ENCODE assay signal across 13 cellular contexts in the genomic region with DNA sequence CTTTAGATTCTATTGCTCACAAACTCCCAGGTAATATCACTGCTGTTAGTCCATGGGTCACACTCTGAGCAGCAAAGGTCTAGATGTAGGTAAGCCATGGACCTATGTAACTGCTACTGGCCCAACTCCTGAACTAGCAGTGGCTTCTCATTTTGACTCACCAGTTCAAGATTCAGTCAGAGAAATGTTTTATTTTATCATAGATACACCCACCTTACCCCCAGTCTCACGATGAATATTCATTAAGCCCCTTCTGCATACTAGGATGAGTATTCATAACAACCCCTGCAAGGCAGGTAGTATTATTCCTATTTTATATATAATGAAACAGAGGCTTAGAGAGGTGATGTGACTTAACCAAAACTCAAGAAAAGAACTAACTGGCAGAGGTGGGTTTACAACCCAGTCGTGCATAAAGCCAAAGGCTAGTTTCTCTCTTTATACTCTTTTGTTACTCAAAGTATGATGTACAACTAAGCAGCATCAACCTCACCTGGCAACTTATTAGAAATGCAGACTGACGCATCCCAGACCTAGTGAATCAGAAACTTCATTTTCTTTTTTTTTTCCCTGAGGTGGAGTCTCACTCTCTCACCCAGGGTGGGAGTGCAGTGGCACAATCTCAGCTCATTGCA.
DNase-seq lines count a peak whose midpoint lies in the region; ATAC-seq and TF ChIP-seq lines count a peak whose summit lies in the region.
"Had no signal": no experiment of that assay in that cellular context is flagged by ENCODE, and none has a peak within 500 bp of the region (broad histone marks: within the 10 kb centered on the region; RNA-seq: fewer than 3 reads in every experiment).

No MANE protein-coding gene starts in this region.

- ATAC-seq in GM18502 (IDR thresholded peaks at IDR 0.05; ENCODE audit: poor library complexity, unreplicated experiment): peak; percentile 81
- peak; percentile 80 for ATAC-seq in GM19463 (IDR thresholded peaks at IDR 0.05; ENCODE audit: unreplicated experiment)
- peak; percentile 76 for ATAC-seq in HG02840 (IDR thresholded peaks at IDR 0.05; ENCODE audit: low FRiP score, unreplicated experiment)
- peak; percentile 82 for ATAC-seq in HG03439 (IDR thresholded peaks at IDR 0.05; ENCODE audit: unreplicated experiment)
- ATAC-seq in naive thymus-derived CD4-positive, alpha-beta T cell: no peak
- ATAC-seq in WTC11: no peak
- no peak for ATAC-seq in HG03175 (IDR thresholded peaks at IDR 0.05; ENCODE audit: unreplicated experiment)
- ATAC-seq: sciatic nerve had no signal

- H3K4me1 Mint-ChIP-seq in naive thymus-derived CD4-positive, alpha-beta T cell: no peaks in the 10 kb centered on the region
- peaks cover 23% of the 10 kb centered on the region for H3K4me1 Mint-ChIP-seq in WTC11
- H3K4me1 Mint-ChIP-seq: neural progenitor cell had no signal

- H3K9me3 ChIP-seq in naive thymus-derived CD4-positive, alpha-beta T cell (ENCODE audit: control insufficient read depth in 2 of 3, low read length in 3 of 3): no peaks in the 10 kb centered on the region

- H3K27ac ChIP-seq in naive thymus-derived CD4-positive, alpha-beta T cell (ENCODE audit: low read depth, low read length): no peak overlapping the region
- H3K27ac ChIP-seq: brain microvascular endothelial cell, neural progenitor cell had no signal

- no peaks in the 10 kb centered on the region for H3K27me3 ChIP-seq in naive thymus-derived CD4-positive, alpha-beta T cell (ENCODE audit: control insufficient read depth in 2 of 2, insufficient read depth in 2 of 2, low read length in 2 of 2)
- H3K27me3 ChIP-seq: brain microvascular endothelial cell, neural progenitor cell had no signal

- H3K27me3 Mint-ChIP-seq in naive thymus-derived CD4-positive, alpha-beta T cell: no peaks in the 10 kb centered on the region
- H3K27me3 Mint-ChIP-seq in WTC11 (ENCODE audit: low read depth): no peaks in the 10 kb centered on the region

- TF ChIP-seq CTCF in WTC11 (IDR thresholded peaks at IDR 0.05): no peak

- H3K27ac Mint-ChIP-seq in naive thymus-derived CD4-positive, alpha-beta T cell: no peak overlapping the region
- H3K27ac Mint-ChIP-seq in WTC11: no peak overlapping the region
- H3K27ac Mint-ChIP-seq: neural progenitor cell had no signal

- POLR2A ChIA-PET in naive thymus-derived CD4-positive, alpha-beta T cell (lab: Charles Lee): no interaction called here
- POLR2A ChIA-PET in WTC11 (lab: Charles Lee): no interaction called here

- intact Hi-C loops in naive thymus-derived CD4-positive, alpha-beta T cell (cut with micrococcal nuclease): no loop called here

- CTCF ChIA-PET in naive thymus-derived CD4-positive, alpha-beta T cell (lab: Charles Lee): no interaction called here
- CTCF ChIA-PET in WTC11 (lab: Charles Lee): no interaction called here

- no peak for DNase-seq in NCI-H82 treated with DMSO at 0.1 percent for 48 hours (lab: John Stamatoyannopoulos, UW; ENCODE audit: unreplicated experiment)
- DNase-seq in naive thymus-derived CD4-positive, alpha-beta T cell: no peak
- no peak for DNase-seq in WTC11 (ENCODE audit: low spot score)
- DNase-seq: activated naive CD4-positive, alpha-beta T cell; brain microvascular endothelial cell; stimulated activated CD4-positive, alpha-beta T cell treated with anti-CD3 and anti-CD28 coated beads, Interleukin-4, amount 100 ng/mL, for 1 hour had no signal

- H3K4me3 Mint-ChIP-seq in naive thymus-derived CD4-positive, alpha-beta T cell: no peak overlapping the region
- H3K4me3 Mint-ChIP-seq in WTC11: no peak overlapping the region
- H3K4me3 Mint-ChIP-seq: neural progenitor cell had no signal

- no peaks in the 10 kb centered on the region for H3K36me3 Mint-ChIP-seq in naive thymus-derived CD4-positive, alpha-beta T cell
- no peaks in the 10 kb centered on the region for H3K36me3 Mint-ChIP-seq in WTC11
- H3K36me3 Mint-ChIP-seq: neural progenitor cell had no signal

- no peaks in the 10 kb centered on the region for H3K4me1 ChIP-seq in naive thymus-derived CD4-positive, alpha-beta T cell (ENCODE audit: control insufficient read depth in 2 of 2, insufficient read depth in 2 of 2, low read length in 2 of 2)
- H3K4me1 ChIP-seq: neural progenitor cell had no signal

- peaks cover 0 to 7% (median 0%) of the 10 kb centered on the region in 11 donors for H3K9me3 Mint-ChIP-seq in naive thymus-derived CD4-positive, alpha-beta T cell
- no peaks in the 10 kb centered on the region for H3K9me3 Mint-ChIP-seq in WTC11
- H3K9me3 Mint-ChIP-seq: neural progenitor cell had no signal

- H3K36me3 ChIP-seq in naive thymus-derived CD4-positive, alpha-beta T cell (ENCODE audit: control insufficient read depth in 2 of 3, insufficient read depth in 3 of 3, low read length in 3 of 3): no peaks in the 10 kb centered on the region
- H3K36me3 ChIP-seq: brain microvascular endothelial cell, neural progenitor cell had no signal

- H3K4me3 ChIP-seq in naive thymus-derived CD4-positive, alpha-beta T cell (ENCODE audit: low read length): no peak overlapping the region
- H3K4me3 ChIP-seq: neural progenitor cell had no signal

TF ChIP-seq in WTC11, 78 proteins besides CTCF, POLR2A, EP300 and RAD21:
- TF ChIP-seq NFE2L1 (CRISPR knock-in tag; IDR thresholded peaks at IDR 0.05) (no peak), ZNF138 (CRISPR knock-in tag; conservative IDR thresholded peaks at IDR 0.05) (no peak), JAZF1 (CRISPR knock-in tag; IDR thresholded peaks at IDR 0.05) (no peak), SP1 (CRISPR knock-in tag; conservative IDR thresholded peaks at IDR 0.05) (no peak), ZBTB21 (CRISPR knock-in tag; IDR thresholded peaks at IDR 0.05; ENCODE audit: borderline replicate concordance) (no peak), ATF1 (CRISPR knock-in tag; IDR thresholded peaks at IDR 0.05) (no peak)
- TF ChIP-seq, protein P1, sequence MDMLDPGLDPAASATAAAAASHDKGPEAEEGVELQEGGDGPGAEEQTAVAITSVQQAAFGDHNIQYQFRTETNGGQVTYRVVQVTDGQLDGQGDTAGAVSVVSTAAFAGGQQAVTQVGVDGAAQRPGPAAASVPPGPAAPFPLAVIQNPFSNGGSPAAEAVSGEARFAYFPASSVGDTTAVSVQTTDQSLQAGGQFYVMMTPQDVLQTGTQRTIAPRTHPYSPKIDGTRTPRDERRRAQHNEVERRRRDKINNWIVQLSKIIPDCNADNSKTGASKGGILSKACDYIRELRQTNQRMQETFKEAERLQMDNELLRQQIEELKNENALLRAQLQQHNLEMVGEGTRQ (CRISPR knock-in tag; IDR thresholded peaks at IDR 0.05): no peak
- TF ChIP-seq, protein P2, sequence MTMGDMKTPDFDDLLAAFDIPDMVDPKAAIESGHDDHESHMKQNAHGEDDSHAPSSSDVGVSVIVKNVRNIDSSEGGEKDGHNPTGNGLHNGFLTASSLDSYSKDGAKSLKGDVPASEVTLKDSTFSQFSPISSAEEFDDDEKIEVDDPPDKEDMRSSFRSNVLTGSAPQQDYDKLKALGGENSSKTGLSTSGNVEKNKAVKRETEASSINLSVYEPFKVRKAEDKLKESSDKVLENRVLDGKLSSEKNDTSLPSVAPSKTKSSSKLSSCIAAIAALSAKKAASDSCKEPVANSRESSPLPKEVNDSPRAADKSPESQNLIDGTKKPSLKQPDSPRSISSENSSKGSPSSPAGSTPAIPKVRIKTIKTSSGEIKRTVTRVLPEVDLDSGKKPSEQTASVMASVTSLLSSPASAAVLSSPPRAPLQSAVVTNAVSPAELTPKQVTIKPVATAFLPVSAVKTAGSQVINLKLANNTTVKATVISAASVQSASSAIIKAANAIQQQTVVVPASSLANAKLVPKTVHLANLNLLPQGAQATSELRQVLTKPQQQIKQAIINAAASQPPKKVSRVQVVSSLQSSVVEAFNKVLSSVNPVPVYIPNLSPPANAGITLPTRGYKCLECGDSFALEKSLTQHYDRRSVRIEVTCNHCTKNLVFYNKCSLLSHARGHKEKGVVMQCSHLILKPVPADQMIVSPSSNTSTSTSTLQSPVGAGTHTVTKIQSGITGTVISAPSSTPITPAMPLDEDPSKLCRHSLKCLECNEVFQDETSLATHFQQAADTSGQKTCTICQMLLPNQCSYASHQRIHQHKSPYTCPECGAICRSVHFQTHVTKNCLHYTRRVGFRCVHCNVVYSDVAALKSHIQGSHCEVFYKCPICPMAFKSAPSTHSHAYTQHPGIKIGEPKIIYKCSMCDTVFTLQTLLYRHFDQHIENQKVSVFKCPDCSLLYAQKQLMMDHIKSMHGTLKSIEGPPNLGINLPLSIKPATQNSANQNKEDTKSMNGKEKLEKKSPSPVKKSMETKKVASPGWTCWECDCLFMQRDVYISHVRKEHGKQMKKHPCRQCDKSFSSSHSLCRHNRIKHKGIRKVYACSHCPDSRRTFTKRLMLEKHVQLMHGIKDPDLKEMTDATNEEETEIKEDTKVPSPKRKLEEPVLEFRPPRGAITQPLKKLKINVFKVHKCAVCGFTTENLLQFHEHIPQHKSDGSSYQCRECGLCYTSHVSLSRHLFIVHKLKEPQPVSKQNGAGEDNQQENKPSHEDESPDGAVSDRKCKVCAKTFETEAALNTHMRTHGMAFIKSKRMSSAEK (CRISPR knock-in tag; IDR thresholded peaks at IDR 0.05; ENCODE audit: borderline replicate concordance): no peak

Comparison
In these comparisons a context has a peak if more than half of its experiments do, and no peak if none do; other contexts are left out.
1. ATAC-seq: peak in GM18502 (single experiment), GM19463 (single experiment), HG02840 (single experiment) and HG03439 (single experiment); none in naive thymus-derived CD4-positive, alpha-beta T cell (single experiment), WTC11 (single experiment) and HG03175 (single experiment).